In the genomic region with DNA sequence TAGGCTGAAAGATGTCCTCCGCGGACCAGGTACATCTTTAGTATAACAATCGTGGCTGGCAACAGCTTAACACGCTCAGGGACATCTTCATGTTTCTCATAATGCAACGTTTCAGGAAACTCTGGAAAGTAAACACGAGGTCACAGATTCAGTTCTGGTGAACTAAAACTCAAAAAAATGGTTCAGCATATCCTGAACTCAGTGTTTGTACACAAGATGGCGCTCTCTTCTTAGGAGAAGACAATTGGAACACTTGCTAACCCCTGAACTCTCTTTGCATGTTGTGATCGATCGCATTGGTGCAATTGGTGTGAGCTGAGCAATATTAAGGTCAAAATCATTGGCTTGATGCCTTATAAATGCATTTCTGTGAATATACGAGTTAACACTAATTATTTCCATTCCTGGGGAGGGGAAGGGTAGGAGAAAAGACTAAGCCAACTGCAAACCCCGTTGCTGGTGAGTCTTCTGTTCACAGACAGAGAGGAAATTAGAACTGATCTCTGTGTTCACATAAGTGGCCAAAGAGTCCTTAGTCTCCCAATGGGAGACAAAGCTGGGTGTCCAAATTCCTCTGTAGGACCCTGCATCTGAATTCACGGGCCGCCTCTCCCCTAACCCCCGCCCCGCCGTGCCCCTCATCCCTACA, we compare ENCODE assay signal across 8 cellular contexts. TPM values are rescaled to one million over a fixed set of nuclear protein-coding genes. Genes with fewer than 3 reads are reported as not detected.
DNase-seq lines count a peak whose midpoint lies in the region; ATAC-seq and TF ChIP-seq lines count a peak whose summit lies in the region.

No MANE protein-coding gene starts in this region.

- no peaks in the 10 kb centered on the region for H3K36me3 Mint-ChIP-seq in activated naive CD8-positive, alpha-beta T cell treated with anti-CD3 and anti-CD28 coated beads, Interleukin-2, amount 10 ng/mL, durations not matched to agents 7 days and 5 days
- no peaks in the 10 kb centered on the region for H3K36me3 Mint-ChIP-seq in activated naive CD8-positive, alpha-beta T cell treated with anti-CD3 and anti-CD28 coated beads for 36 hours

- H3K36me3 ChIP-seq in Peyer's patch (no peaks in the 10 kb centered on the region), suprapubic skin (no peaks in the 10 kb centered on the region)

- DNase-seq in activated naive CD8-positive, alpha-beta T cell treated with anti-CD3 and anti-CD28 coated beads, Interleukin-2, amount 10 ng/mL, durations not matched to agents 7 days and 5 days, result no peak
- no peak for DNase-seq in activated naive CD8-positive, alpha-beta T cell treated with anti-CD3 and anti-CD28 coated beads for 36 hours
- DNase-seq in Peyer's patch, result no peak
- peak; percentile 27 for DNase-seq in cerebellum (ENCODE audit: low spot score)
- DNase-seq in left colon, result no peak
- no peak for DNase-seq in suprapubic skin (ENCODE audit: low spot score in 2 of 2)

- peak; percentile 81 for TF ChIP-seq CTCF in LNCAP (IDR thresholded peaks at IDR 0.05)
- peak; percentile 49 to 86 (median 80) for TF ChIP-seq CTCF in Peyer's patch (IDR thresholded peaks at IDR 0.05)
- peak; percentile 62 to 66 for TF ChIP-seq CTCF in suprapubic skin (IDR thresholded peaks at IDR 0.05)

- intact Hi-C loops in left colon (cut with DNase I, micrococcal nuclease), result loop anchor here in 1 of 2 donors (5.0 kb wide), 1 partner anchor 206 kb away; no protein-coding TSS in a partner anchor

- POLR2A ChIA-PET in activated naive CD8-positive, alpha-beta T cell treated with anti-CD3 and anti-CD28 coated beads, Interleukin-2, amount 10 ng/mL, durations not matched to agents 7 days and 5 days (lab: Charles Lee), result no interaction called here

- no peak overlapping the region for H3K27ac Mint-ChIP-seq in activated naive CD8-positive, alpha-beta T cell treated with anti-CD3 and anti-CD28 coated beads, Interleukin-2, amount 10 ng/mL, durations not matched to agents 7 days and 5 days
- H3K27ac Mint-ChIP-seq in activated naive CD8-positive, alpha-beta T cell treated with anti-CD3 and anti-CD28 coated beads for 36 hours, result no peak overlapping the region

- H3K4me1 Mint-ChIP-seq in activated naive CD8-positive, alpha-beta T cell treated with anti-CD3 and anti-CD28 coated beads, Interleukin-2, amount 10 ng/mL, durations not matched to agents 7 days and 5 days, result peaks cover 5% of the 10 kb centered on the region
- H3K4me1 Mint-ChIP-seq in activated naive CD8-positive, alpha-beta T cell treated with anti-CD3 and anti-CD28 coated beads for 36 hours, result peaks cover 10% of the 10 kb centered on the region

- no peaks in the 10 kb centered on the region for H3K9me3 Mint-ChIP-seq in activated naive CD8-positive, alpha-beta T cell treated with anti-CD3 and anti-CD28 coated beads, Interleukin-2, amount 10 ng/mL, durations not matched to agents 7 days and 5 days
- no peaks in the 10 kb centered on the region for H3K9me3 Mint-ChIP-seq in activated naive CD8-positive, alpha-beta T cell treated with anti-CD3 and anti-CD28 coated beads for 36 hours

- no peak for TF ChIP-seq EP300 in suprapubic skin (IDR thresholded peaks at IDR 0.05)

- H3K4me3 ChIP-seq in Peyer's patch (no peak overlapping the region), suprapubic skin (no peak overlapping the region)

- H3K27ac ChIP-seq in Peyer's patch (no peak overlapping the region), suprapubic skin (no peak overlapping the region)

- peak; percentile 61 for ATAC-seq in activated naive CD8-positive, alpha-beta T cell treated with anti-CD3 and anti-CD28 coated beads, Interleukin-2, amount 10 ng/mL, durations not matched to agents 7 days and 5 days (ENCODE audit: low read depth)
- ATAC-seq in GM21717 (IDR thresholded peaks at IDR 0.05; ENCODE audit: unreplicated experiment) (peak; percentile 67), left colon (peak; percentile 70)

- H3K4me1 ChIP-seq in Peyer's patch (peaks cover 0 to 5% (median 0%) of the 10 kb centered on the region in 4 donors), suprapubic skin (peaks cover 13% of the 10 kb centered on the region)

- H3K4me3 Mint-ChIP-seq in activated naive CD8-positive, alpha-beta T cell treated with anti-CD3 and anti-CD28 coated beads, Interleukin-2, amount 10 ng/mL, durations not matched to agents 7 days and 5 days, result no peak overlapping the region
- H3K4me3 Mint-ChIP-seq in activated naive CD8-positive, alpha-beta T cell treated with anti-CD3 and anti-CD28 coated beads for 36 hours, result no peak overlapping the region

- peaks cover 10% of the 10 kb centered on the region for H3K27me3 Mint-ChIP-seq in activated naive CD8-positive, alpha-beta T cell treated with anti-CD3 and anti-CD28 coated beads, Interleukin-2, amount 10 ng/mL, durations not matched to agents 7 days and 5 days
- H3K27me3 Mint-ChIP-seq in activated naive CD8-positive, alpha-beta T cell treated with anti-CD3 and anti-CD28 coated beads for 36 hours, result peaks cover 22% of the 10 kb centered on the region

- H3K9me3 ChIP-seq in Peyer's patch, result no peaks in the 10 kb centered on the region
- no peaks in the 10 kb centered on the region for H3K9me3 ChIP-seq in suprapubic skin

- TF ChIP-seq POLR2A in Peyer's patch (IDR thresholded peaks at IDR 0.05), result no peak
- TF ChIP-seq POLR2A in suprapubic skin (IDR thresholded peaks at IDR 0.05), result no peak

- H3K27me3 ChIP-seq in Peyer's patch, result no peaks in the 10 kb centered on the region
- H3K27me3 ChIP-seq in suprapubic skin, result peaks cover 9% of the 10 kb centered on the region

- WGBS in suprapubic skin, result 37% methylated on average over 16 of the region's 16 CpGs

RNA-seq across cellular contexts. Expression of gene FAM180A, which starts 52.6 kb away (rescaled TPM):
- total RNA-seq in activated naive CD8-positive, alpha-beta T cell treated with anti-CD3 and anti-CD28 coated beads, Interleukin-2, amount 10 ng/mL, durations not matched to agents 7 days and 5 days, result not detected
- total RNA-seq in activated naive CD8-positive, alpha-beta T cell treated with anti-CD3 and anti-CD28 coated beads for 36 hours, result not detected
- total RNA-seq in Peyer's patch (1 to 10 TPM in 2 of 4 donors, not detected in 2; 3.3 to 4.4 TPM), cerebellum (not detected), left colon (1 to 10 TPM in 1 of 2 donors, under 1 TPM in 1; 0.89 to 2.0 TPM), suprapubic skin (1 to 10 TPM; 2.3 to 5.8 (median 4.9) TPM)
